ENCODE assay signal across 23 cellular contexts in the genomic region with DNA sequence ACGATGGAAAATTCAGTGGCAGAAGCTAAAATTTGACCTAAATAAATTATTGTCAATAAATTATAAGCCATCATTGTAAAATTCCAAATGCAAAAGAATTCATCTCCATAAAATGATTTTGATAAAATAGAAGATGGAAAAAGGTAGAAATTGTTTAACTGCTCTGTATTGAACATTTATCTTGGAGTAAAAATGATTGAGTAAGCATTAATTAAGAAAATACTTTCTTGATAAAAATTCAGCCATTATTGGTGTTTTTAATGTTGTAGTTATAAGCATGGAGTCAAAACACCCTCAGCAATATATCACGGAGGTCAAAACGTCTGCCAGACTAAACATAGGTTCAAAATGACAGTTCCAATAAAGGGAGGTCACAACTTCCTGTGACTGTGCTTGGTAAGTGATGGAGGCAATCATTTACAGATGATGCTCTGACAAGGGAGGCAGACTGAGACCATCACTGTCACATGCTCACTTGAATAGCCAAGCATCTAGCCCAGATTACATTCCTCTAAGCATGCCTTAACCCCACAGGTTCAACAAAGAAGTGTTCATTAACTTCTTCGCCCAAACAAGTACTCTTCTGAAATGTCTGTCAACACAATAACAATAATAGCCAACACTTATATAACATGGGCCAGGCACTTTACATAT.
DNase-seq lines count a peak whose midpoint lies in the region; ATAC-seq, FAIRE-seq and TF ChIP-seq lines count a peak whose summit lies in the region.
"Had no signal": no experiment of that assay in that cellular context is flagged by ENCODE, and none has a peak within 500 bp of the region (broad histone marks: within the 10 kb centered on the region; RNA-seq: fewer than 3 reads in every experiment).

No MANE protein-coding gene starts in this region.

- H3K4me3 ChIP-seq in epithelial cell of proximal tubule (ENCODE audit: low read depth, low read length): no peak overlapping the region

- DNase-seq in Caki2 (ENCODE audit: low read depth) (peak; percentile 77), RCC 7860 (ENCODE audit: low spot score) (peak; percentile 67), epithelial cell of proximal tubule (ENCODE audit: low read depth) (peak; percentile 80), renal cortical epithelial cell (ENCODE audit: low read depth) (peak; percentile 82), NCI-H1105 treated with DMSO at 0.1 percent for 48 hours (lab: John Stamatoyannopoulos, UW) (no peak)
- DNase-seq: BE2C, DMS153, DND-41, HCEC 1CT, KBM-7, MV-4-11, NCI-H1105, NCI-H146, NCI-H1930, NCI-H446, NCI-H524 treated with DMSO at 0.1 percent for 48 hours, NCI-H774, PC-3, SHP77, T-cell had no signal

- TF ChIP-seq CTCF in epithelial cell of proximal tubule (conservative IDR thresholded peaks at IDR 0.05; ENCODE audit: low read depth, low read length): no peak

- peak; percentile 75 for FAIRE-seq in RCC 7860 (lab: Jason Lieb, UNC)
- FAIRE-seq: H1 had no signal

- in situ Hi-C loops in Caki2 (cut with HindIII; ENCODE audit: low pct_unique_long_range_greater_than_20kb, low sequenced_read_pairs): no loop called here

- ATAC-seq in HG02588 (IDR thresholded peaks at IDR 0.05; ENCODE audit: unreplicated experiment): no peak
- ATAC-seq in GM21447 (IDR thresholded peaks at IDR 0.05; ENCODE audit: unreplicated experiment): no peak
- ATAC-seq: PC-3, T-cell had no signal
